Comparison of ENCODE assay signal across 12 cellular contexts in genomic region chr19:46447824-46448223, GRCh38. TPM values are rescaled to one million over a fixed set of nuclear protein-coding genes. Genes with fewer than 3 reads are reported as not detected.
"Had no signal": no experiment of that assay in that cellular context is flagged by ENCODE, and none has a peak within 500 bp of the region (broad histone marks: within the 10 kb centered on the region; RNA-seq: fewer than 3 reads in every experiment).

No MANE protein-coding gene starts in this region.

- H2AFZ ChIP-seq: parathyroid adenoma had no signal

- ATAC-seq: T-cell had no signal

- H3K36me3 ChIP-seq: adrenal gland, esophagus muscularis mucosa, SJSA1, transverse colon, WERI-Rb-1 had no signal

- H3K4me1 ChIP-seq: parathyroid adenoma had no signal

- H3K27me3 ChIP-seq: adrenal gland, esophagus muscularis mucosa, SJSA1 had no signal

- H3K9me3 ChIP-seq: adrenal gland, esophagus muscularis mucosa, SJSA1, transverse colon had no signal

- H3K4me3 ChIP-seq: adrenal gland, esophagus muscularis mucosa, SJSA1, skin epidermis, transverse colon had no signal

- H3K9ac ChIP-seq: parathyroid adenoma had no signal

- DNase-seq: activated CD4-positive, alpha-beta T cell treated with anti-CD3 and anti-CD28 coated beads for 4 hours; activated naive CD4-positive, alpha-beta T cell treated with anti-CD3 and anti-CD28 coated beads, Interleukin-2, amount 50 U/mL, for 16 hours; adrenal gland; retina; T-cell; transverse colon; WERI-Rb-1 had no signal

- H3K27ac ChIP-seq: adrenal gland, esophagus muscularis mucosa, parathyroid adenoma, SJSA1, skin epidermis, transverse colon, WERI-Rb-1 had no signal

RNA-seq across cellular contexts. Expression of gene PNMA8C, which starts 19.1 kb away (rescaled TPM):
- total RNA-seq: activated T-helper 2 cell treated with anti-CD3 and anti-CD28 coated beads, Interferon-gamma antibody, Interleukin-2, Interleukin-4, amounts not matched to agents 10 μg/mL and 5 μg/mL and 100 μg/mL, durations not matched to agents 14 hours and 24 hours and 36 hours; SJSA1; T-cell; transverse colon had no signal

RNA-seq across cellular contexts. Expression of gene PNMA8A, which starts 23.5 kb away (rescaled TPM):
- total RNA-seq: activated T-helper 2 cell treated with anti-CD3 and anti-CD28 coated beads, Interferon-gamma antibody, Interleukin-2, Interleukin-4, amounts not matched to agents 10 μg/mL and 5 μg/mL and 100 μg/mL, durations not matched to agents 14 hours and 24 hours and 36 hours had no signal

RNA-seq across cellular contexts. Expression of gene CCDC8, which starts 34.5 kb away (rescaled TPM):
- total RNA-seq: activated T-helper 2 cell treated with anti-CD3 and anti-CD28 coated beads, Interferon-gamma antibody, Interleukin-2, Interleukin-4, amounts not matched to agents 10 μg/mL and 5 μg/mL and 100 μg/mL, durations not matched to agents 14 hours and 24 hours and 36 hours had no signal

RNA-seq across cellular contexts. Expression of gene PNMA8B, which starts 47.8 kb away (rescaled TPM):
- total RNA-seq: activated T-helper 2 cell treated with anti-CD3 and anti-CD28 coated beads, Interferon-gamma antibody, Interleukin-2, Interleukin-4, amounts not matched to agents 10 μg/mL and 5 μg/mL and 100 μg/mL, durations not matched to agents 14 hours and 24 hours and 36 hours; SJSA1 had no signal
